8 cellular contexts compared by ENCODE assay signal in the genomic region with DNA sequence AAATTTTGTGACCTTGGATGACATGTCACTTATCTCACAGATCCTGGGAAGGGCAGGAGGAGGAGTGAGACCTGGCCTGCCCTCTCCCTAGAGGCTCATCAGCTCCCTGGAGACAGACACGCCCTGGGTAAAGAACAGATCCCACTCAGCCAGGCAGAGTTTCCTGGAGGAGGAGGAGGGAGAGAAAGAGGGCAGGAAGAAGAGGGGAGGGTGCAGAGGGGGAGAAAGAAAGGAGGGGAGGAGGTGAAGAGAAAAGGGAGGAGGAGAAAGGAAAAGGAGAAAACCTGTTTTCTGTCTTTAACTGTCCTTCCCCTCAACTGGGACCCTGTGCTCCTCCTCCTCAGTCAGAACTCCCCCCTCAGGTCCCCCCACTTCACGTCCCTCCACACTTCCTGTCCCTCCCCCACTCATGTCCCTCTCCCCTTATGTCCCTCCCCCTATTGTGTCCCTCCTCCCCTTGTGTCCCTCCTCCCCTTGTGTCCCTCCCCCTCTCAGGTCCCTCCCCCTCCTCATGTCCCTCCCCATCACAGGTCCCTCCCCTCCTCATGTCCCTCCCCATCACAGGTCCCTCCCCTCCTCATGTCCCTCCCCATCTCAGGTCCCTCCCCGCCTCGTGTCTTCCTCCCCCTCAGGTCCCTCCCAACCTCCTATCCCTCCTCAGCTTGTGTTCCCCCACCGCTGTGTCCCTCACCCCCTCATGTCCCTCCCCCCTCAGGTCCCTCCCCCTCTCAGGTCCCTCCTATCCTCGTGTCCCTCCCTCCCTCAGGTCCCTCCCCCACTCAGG. TPM values are rescaled to one million over a fixed set of nuclear protein-coding genes. Genes with fewer than 3 reads are reported as not detected.
DNase-seq lines count a peak whose midpoint lies in the region; ATAC-seq and TF ChIP-seq lines count a peak whose summit lies in the region.

No MANE protein-coding gene starts in this region.

- H3K27ac ChIP-seq in IMR-90 (ENCODE audit: insufficient read depth, low read length) (peak overlapping the region; percentile 20; the same call in 1 of the 2 replicates), SJCRH30 (peak overlapping the region; percentile 10; the same call in 1 of the 2 replicates)

- H3K23ac ChIP-seq in IMR-90 (ENCODE audit: low read depth, low read length), result 0 out of 2 replicates have a peak overlapping the region, but pooled peaks have one; percentile 34

- H4K20me1 ChIP-seq in IMR-90 (ENCODE audit: insufficient read depth, low read length), result no peaks in the 10 kb centered on the region

- H3K27ac Mint-ChIP-seq in mesothelial cell of epicardium, result no peak overlapping the region

- no peaks in the 10 kb centered on the region for H3K36me3 Mint-ChIP-seq in mesothelial cell of epicardium

- ATAC-seq in IMR-90 (ENCODE audit: low read depth) (peak; percentile 21; the same call in 1 of the 2 replicates), HG02870 (IDR thresholded peaks at IDR 0.05; ENCODE audit: unreplicated experiment) (no peak)

- no CpG with 5 or more reads among the region's 6 CpGs for WGBS in IMR-90 (ENCODE audit: extremely low coverage in 2 of 2, insufficient read length in 1 of 2), 2 experiments

- H3K9me3 ChIP-seq in IMR-90 (ENCODE audit: control insufficient read depth, insufficient read depth, low read length) (no peaks in the 10 kb centered on the region), SJCRH30 (replicated peaks) (no peaks in the 10 kb centered on the region)

- CTCF ChIA-PET in IMR-90 (lab: Yijun Ruan, JAX), result no interaction called here

- H4K8ac ChIP-seq in IMR-90 (ENCODE audit: low read depth in 2 of 2, low read length in 2 of 2), result peak overlapping the region; percentile 43 to 82; a peak in 3 of 4 replicates

- no peak for TF ChIP-seq POLR2A in IMR-90 (IDR thresholded peaks at IDR 0.05; ENCODE audit: low read depth, low read length)

- peak overlapping the region; percentile 90 for H2AK9ac ChIP-seq in IMR-90 (replicated peaks; ENCODE audit: low read depth, low read length, poor library complexity)

- H3K9me3 Mint-ChIP-seq in mesothelial cell of epicardium, result no peaks in the 10 kb centered on the region

- no peak for TF ChIP-seq RAD21 in IMR-90 (IDR thresholded peaks at IDR 0.05; ENCODE audit: low read length)

- H3K27me3 ChIP-seq in IMR-90 (ENCODE audit: control insufficient read depth, insufficient read depth, low read length) (no peaks in the 10 kb centered on the region), SJCRH30 (no peaks in the 10 kb centered on the region)

- H3K4me1 Mint-ChIP-seq in mesothelial cell of epicardium, result peaks cover 35% of the 10 kb centered on the region

- no peaks in the 10 kb centered on the region for H3K79me1 ChIP-seq in IMR-90 (ENCODE audit: low read depth in 1 of 2, low read length in 2 of 2)

- H2BK20ac ChIP-seq in IMR-90 (ENCODE audit: low read depth, low read length), result peak overlapping the region; percentile 58; the same call in 1 of the 2 replicates

- no peak overlapping the region for H3K56ac ChIP-seq in IMR-90 (ENCODE audit: extremely low read depth, insufficient read depth, low read length)

- BruUV-seq in IMR-90 (replicated peaks; lab: Mats Ljungman, UMichigan), result no TSS peak

- peaks cover 4% of the 10 kb centered on the region for H3K27me3 Mint-ChIP-seq in mesothelial cell of epicardium (ENCODE audit: low read depth)

- in situ Hi-C loops in IMR-90 (cut with MboI; ENCODE audit: low sequenced_read_pairs), result no loop called here

- no peak overlapping the region for H3K4me3 ChIP-seq in IMR-90 (ENCODE audit: insufficient read depth, low read depth, low read length)
- H3K4me3 ChIP-seq in SJCRH30, result no peak overlapping the region

- POLR2A ChIA-PET in IMR-90 (lab: Charles Lee; ENCODE audit: unreplicated experiment), result no interaction called here

- peak overlapping the region; percentile 66 for H3K4ac ChIP-seq in IMR-90 (ENCODE audit: low read depth, low read length)

- H2BK5ac ChIP-seq in IMR-90 (ENCODE audit: low read depth, low read length, poor library complexity, severe bottlenecking), result peak overlapping the region; percentile 67

- H3K9ac ChIP-seq in IMR-90 (ENCODE audit: low read depth, low read length), result no peak overlapping the region

- H2AFZ ChIP-seq in IMR-90 (replicated peaks; ENCODE audit: low read length, poor library complexity), result peak overlapping the region; percentile 84

- no peaks in the 10 kb centered on the region for H3K36me3 ChIP-seq in IMR-90 (ENCODE audit: control insufficient read depth, insufficient read depth, low read length)
- no peaks in the 10 kb centered on the region for H3K36me3 ChIP-seq in SJCRH30

- no peak overlapping the region for H3K18ac ChIP-seq in IMR-90 (ENCODE audit: low read depth, low read length)

- H2AK5ac ChIP-seq in IMR-90 (ENCODE audit: low read depth, low read length), result peak overlapping the region; percentile 7

- no peak overlapping the region for H3K4me2 ChIP-seq in IMR-90 (ENCODE audit: low read depth, low read length)

- peak overlapping the region; percentile 43 for H4K5ac ChIP-seq in IMR-90 (ENCODE audit: low read depth, low read length)

- peak overlapping the region; percentile 58 for H4K91ac ChIP-seq in IMR-90 (ENCODE audit: insufficient read depth, low read depth, low read length)

- peaks cover 5% of the 10 kb centered on the region for H3K4me1 ChIP-seq in IMR-90 (ENCODE audit: control insufficient read depth, insufficient read depth, low read length)
- H3K4me1 ChIP-seq in SJCRH30, result peaks cover 54% of the 10 kb centered on the region

- peak overlapping the region; percentile 45; the same call in 1 of the 2 replicates for H3K14ac ChIP-seq in IMR-90 (replicated peaks; ENCODE audit: low read depth, low read length)

- peak; percentile 69 for DNase-seq in COLO829 (ENCODE audit: low spot score)
- peak; percentile 60 for DNase-seq in IMR-90
- DNase-seq in SJCRH30, result peak; percentile 78
- DNase-seq in glomerular visceral epithelial cell (ENCODE audit: extremely low spot score), result peak; percentile 92
- no peak for DNase-seq in effector CD8-positive, alpha-beta T cell (lab: John Stamatoyannopoulos, UW)
- DNase-seq in mesothelial cell of epicardium (ENCODE audit: low spot score in 2 of 2, unreplicated experiment in 2 of 2), result no peak
- DNase-seq in NCI-H128 (lab: John Stamatoyannopoulos, UW; ENCODE audit: unreplicated experiment), result no peak

- no peak overlapping the region for H3K4me3 Mint-ChIP-seq in mesothelial cell of epicardium

- H2BK15ac ChIP-seq in IMR-90 (ENCODE audit: low read depth, low read length), result peak overlapping the region; percentile 58; the same call in 1 of the 3 replicates

- H3K9me1 ChIP-seq in IMR-90 (ENCODE audit: insufficient read depth, low read length), result peaks cover 16% of the 10 kb centered on the region

- TF ChIP-seq CTCF in IMR-90 (conservative IDR thresholded peaks at IDR 0.05; ENCODE audit: low read depth, low read length), result no peak
- no peak for TF ChIP-seq CTCF in mesothelial cell of epicardium (IDR thresholded peaks at IDR 0.05; ENCODE audit: unreplicated experiment)

- dilution Hi-C loops in IMR-90 (cut with HindIII; ENCODE audit: low sequenced_read_pairs, unreplicated experiment), result no loop called here

- peak overlapping the region; percentile 75; the same call in 1 of the 2 replicates for H2BK120ac ChIP-seq in IMR-90 (ENCODE audit: low read depth, low read length)

- intact Hi-C loops in IMR-90 (cut with micrococcal nuclease), result no loop called here

TF ChIP-seq in IMR-90, 13 proteins besides CTCF, POLR2A, EP300 and RAD21:
- TF ChIP-seq CHD1 (IDR thresholded peaks at IDR 0.05; ENCODE audit: low read depth, low read length) (no peak), ELK1 (IDR thresholded peaks at IDR 0.05; ENCODE audit: borderline replicate concordance, low read depth, low read length) (no peak), RFX5 (IDR thresholded peaks at IDR 0.05; ENCODE audit: low read depth, low read length) (no peak), MXI1 (IDR thresholded peaks at IDR 0.05; ENCODE audit: borderline replicate concordance, low read depth, low read length) (no peak), NFE2L2 (IDR thresholded peaks at IDR 0.05; ENCODE audit: low read depth, low read length) (no peak), SMC3 (IDR thresholded peaks at IDR 0.05; ENCODE audit: low read depth, low read length) (no peak), MAZ (IDR thresholded peaks at IDR 0.05; ENCODE audit: borderline replicate concordance, low read depth, low read length) (no peak), MAFK (IDR thresholded peaks at IDR 0.05; ENCODE audit: low read depth, low read length) (no peak), BHLHE40 (IDR thresholded peaks at IDR 0.05; ENCODE audit: low read depth, low read length) (no peak), USF2 (IDR thresholded peaks at IDR 0.05; ENCODE audit: low read depth, low read length) (no peak), FOS (IDR thresholded peaks at IDR 0.05; ENCODE audit: low read depth, low read length) (no peak), RCOR1 (IDR thresholded peaks at IDR 0.05; ENCODE audit: insufficient replicate concordance, low read length) (no peak), CEBPB (IDR thresholded peaks at IDR 0.05; ENCODE audit: low read depth, low read length) (no peak)
TF ChIP-seq in IMR-90: peak in this region for 0.

RNA-seq across cellular contexts. Expression of gene CGNL1, which starts 52.3 kb away (rescaled TPM):
- total RNA-seq in IMR-90 (2012; rRNA removed) (under 0.01 and 0.18 TPM in 2 replicates), mesothelial cell of epicardium (34.1 to 36.4 TPM (median 35.7 TPM) in 3 replicates)
- 0.03 and 0.07 TPM in 2 replicates for polyA plus RNA-seq in IMR-90 (2012; rRNA removed)
- 0.02 TPM in 2 replicates for polyA plus RNA-seq in IMR-90 (2012; cell fraction: cytosol; rRNA removed)
- 0.05 and 0.09 TPM in 2 replicates for polyA plus RNA-seq in IMR-90 (2012; cell fraction: nucleus; rRNA removed; ENCODE audit: low replicate concordance)
- 5.5 and 5.9 TPM in 2 replicates for total RNA-seq in SJCRH30 (2014; rRNA removed; shearing (Covaris generic))

Comparison
In these comparisons a context has a peak if more than half of its experiments do, and no peak if none do; other contexts are left out.
1. DNase-seq: peak in COLO829 (single experiment), IMR-90 (single experiment), SJCRH30 (2 of 2) and glomerular visceral epithelial cell (single experiment); none in effector CD8-positive, alpha-beta T cell (single experiment), mesothelial cell of epicardium (0 of 2) and NCI-H128 (single experiment).